In genomic region chr18:23137093-23137640, GRCh38 we compare ENCODE assay signal across 8 cellular contexts. TPM values are rescaled to one million over a fixed set of nuclear protein-coding genes. Genes with fewer than 3 reads are reported as not detected.
DNase-seq lines count a peak whose midpoint lies in the region; ATAC-seq, FAIRE-seq and TF ChIP-seq lines count a peak whose summit lies in the region.

No MANE protein-coding gene starts in this region.

- in situ Hi-C loops in HepG2 (cut with HindIII; ENCODE audit: extremely low pct_ligation_motif_present, low pct_unique_long_range_greater_than_20kb): loop anchor here (10.0 kb wide), 1 partner anchor 238 kb away; no protein-coding TSS in a partner anchor

- H3K4me1 Mint-ChIP-seq in activated naive CD8-positive, alpha-beta T cell treated with anti-CD3 and anti-CD28 coated beads for 36 hours: peaks cover 21% of the 10 kb centered on the region
- H3K4me1 Mint-ChIP-seq in type B pancreatic cell (ENCODE audit: unreplicated experiment): peaks cover 44% of the 10 kb centered on the region

- TF ChIP-seq RAD21 in HepG2 (CRISPR knock-in tag; IDR thresholded peaks at IDR 0.05): no peak

- BruUV-seq in HepG2 (replicated peaks; lab: Mats Ljungman, UMichigan): TSS peak; percentile 46

- H3K4me2 ChIP-seq in HepG2 (ENCODE audit: low read depth, low read length): peak overlapping the region; percentile 100

- FAIRE-seq in HepG2 (lab: Jason Lieb, UNC): peak; percentile 44

- no peaks in the 10 kb centered on the region for H4K20me1 ChIP-seq in HepG2 (ENCODE audit: insufficient read depth, low read length)

- ATAC-seq in left cardiac atrium (no peak), HepG2 (no peak), GM18505 (IDR thresholded peaks at IDR 0.05; ENCODE audit: unreplicated experiment) (no peak)

- DNase-seq in cardiac muscle cell (ENCODE audit: low read depth in 1 of 2, low spot score in 1 of 2): peak in 1 of 2 donors; percentile 55
- DNase-seq in left cardiac atrium: no peak
- DNase-seq in activated naive CD8-positive, alpha-beta T cell treated with anti-CD3 and anti-CD28 coated beads for 36 hours: no peak
- DNase-seq in HepG2 (ENCODE audit: low spot score): no peak
- no peak for DNase-seq in type B pancreatic cell (ENCODE audit: extremely low spot score, unreplicated experiment)
- no peak for DNase-seq in EL
- DNase-seq in activated gamma-delta T cell (lab: John Stamatoyannopoulos, UW): no peak

- H3K27ac ChIP-seq in cardiac muscle cell: no peak overlapping the region
- peak overlapping the region; percentile 63 for H3K27ac ChIP-seq in HepG2 (ENCODE audit: extremely low read length, insufficient read depth, low read length)

- CTCF ChIA-PET in HepG2 (lab: Yijun Ruan, JAX; ENCODE audit: low intra/inter-chr PET ratio, low total read pairs): no interaction called here

- H2AFZ ChIP-seq in HepG2 (ENCODE audit: low read length): no peak overlapping the region

- H3K9me3 Mint-ChIP-seq in activated naive CD8-positive, alpha-beta T cell treated with anti-CD3 and anti-CD28 coated beads for 36 hours: no peaks in the 10 kb centered on the region
- H3K9me3 Mint-ChIP-seq in type B pancreatic cell: no peaks in the 10 kb centered on the region

- peak in 1 of 2 experiments; percentile 17; a peak in 2 of 4 replicates for TF ChIP-seq POLR2A in HepG2 (IDR thresholded peaks at IDR 0.05; ENCODE audit: insufficient read depth in 1 of 2, low read depth in 2 of 2, low read length in 2 of 2)
- no peak for TF ChIP-seq POLR2A in GM18505 (IDR thresholded peaks at IDR 0.05; ENCODE audit: borderline replicate concordance, extremely low read depth, insufficient read depth, insufficient read length)

- intact Hi-C loops in left cardiac atrium (cut with DNase I): loop anchor here in 1 of 2 donors (10.0 kb wide), 1 partner anchor 98 kb away; no protein-coding TSS in a partner anchor
- intact Hi-C loops in HepG2 (cut with micrococcal nuclease; ENCODE audit: unreplicated experiment): no loop called here

- peak overlapping the region; percentile 86 for H3K9ac ChIP-seq in HepG2 (ENCODE audit: insufficient read depth, low read depth, low read length)

- H3K79me2 ChIP-seq in HepG2 (ENCODE audit: insufficient read depth, low read length): peaks cover 59% of the 10 kb centered on the region

- no peak overlapping the region for H3K27ac Mint-ChIP-seq in activated naive CD8-positive, alpha-beta T cell treated with anti-CD3 and anti-CD28 coated beads for 36 hours
- H3K27ac Mint-ChIP-seq in type B pancreatic cell: peak overlapping the region; percentile 45

- peaks cover 6% of the 10 kb centered on the region for H3K36me3 Mint-ChIP-seq in activated naive CD8-positive, alpha-beta T cell treated with anti-CD3 and anti-CD28 coated beads for 36 hours
- no peaks in the 10 kb centered on the region for H3K36me3 Mint-ChIP-seq in type B pancreatic cell

- H3K4me3 ChIP-seq in cardiac muscle cell: peak overlapping the region; percentile 50
- H3K4me3 ChIP-seq in HepG2 (replicated peaks in 1 of 3; ENCODE audit: insufficient read depth in 1 of 3, low read depth in 2 of 3, low read length in 3 of 3): peak overlapping the region; percentile 68 to 91 (median 83)

- TF ChIP-seq CTCF in cardiac muscle cell (IDR thresholded peaks at IDR 0.05; ENCODE audit: low read depth, low read length) (no peak), HepG2 (CRISPR knock-in tag; IDR thresholded peaks at IDR 0.05) (no peak), type B pancreatic cell (conservative IDR thresholded peaks at IDR 0.05) (no peak)

- TF ChIP-seq EP300 in HepG2 (IDR thresholded peaks at IDR 0.05; ENCODE audit: low read depth in 2 of 2, low read length in 2 of 2) (no peak), HepG2 (CRISPR knock-in tag; IDR thresholded peaks at IDR 0.05; ENCODE audit: borderline replicate concordance) (no peak)

- POLR2A ChIA-PET in HepG2 (lab: Yijun Ruan, JAX): interaction anchor here (1.1 to 1.4 kb wide), 2 partner anchors 9 to 41 kb away, joined by 3 to 4 read pairs; no protein-coding TSS in a partner anchor

- WGBS in HepG2 (ENCODE audit: low lambda C conversion rate): under 1% methylated on average over 12 of the region's 12 CpGs

- peak overlapping the region; percentile 70 for H3K4me3 Mint-ChIP-seq in activated naive CD8-positive, alpha-beta T cell treated with anti-CD3 and anti-CD28 coated beads for 36 hours
- H3K4me3 Mint-ChIP-seq in type B pancreatic cell: peak overlapping the region; percentile 87

- H3K27me3 Mint-ChIP-seq in activated naive CD8-positive, alpha-beta T cell treated with anti-CD3 and anti-CD28 coated beads for 36 hours: peaks cover 51% of the 10 kb centered on the region
- H3K27me3 Mint-ChIP-seq in type B pancreatic cell: peaks cover 39% of the 10 kb centered on the region

- no peaks in the 10 kb centered on the region for H3K36me3 ChIP-seq in cardiac muscle cell
- H3K36me3 ChIP-seq in HepG2 (replicated peaks in 1 of 2; ENCODE audit: control insufficient read depth in 1 of 2, insufficient read depth in 2 of 2, low read length in 2 of 2): no peaks in the 10 kb centered on the region

- peaks cover 48% of the 10 kb centered on the region for H3K4me1 ChIP-seq in cardiac muscle cell (ENCODE audit: low read depth)
- peaks cover 66% of the 10 kb centered on the region for H3K4me1 ChIP-seq in HepG2 (ENCODE audit: insufficient read depth, low read length)

- H3K9me3 ChIP-seq in cardiac muscle cell (ENCODE audit: low read depth) (no peaks in the 10 kb centered on the region), HepG2 (ENCODE audit: low read length) (no peaks in the 10 kb centered on the region)

- H3K27me3 ChIP-seq in cardiac muscle cell: peaks cover 6% of the 10 kb centered on the region
- no peaks in the 10 kb centered on the region; a peak in 1 of 5 replicates for H3K27me3 ChIP-seq in HepG2 (ENCODE audit: control insufficient read depth in 1 of 2, insufficient read depth in 2 of 2, low read length in 2 of 2)

TF ChIP-seq in HepG2, 621 proteins besides CTCF, POLR2A, EP300 and RAD21 (continues in another document):
- TF ChIP-seq ARID2 (CRISPR knock-in tag; IDR thresholded peaks at IDR 0.05; ENCODE audit: borderline replicate concordance) (0 out of 2 replicates have a peak, but pooled peaks have one; percentile 11), ZFX (CRISPR knock-in tag; IDR thresholded peaks at IDR 0.05; ENCODE audit: low read depth) (peak; percentile 30; the same call in 1 of the 2 replicates), DRAP1 (CRISPR knock-in tag; IDR thresholded peaks at IDR 0.05) (0 out of 2 replicates have a peak, but pooled peaks have one; percentile 35), ZNF501 (CRISPR knock-in tag; IDR thresholded peaks at IDR 0.05) (peak; percentile 29; the same call in 1 of the 2 replicates), DMAP1 (CRISPR knock-in tag; IDR thresholded peaks at IDR 0.05) (0 out of 2 replicates have a peak, but pooled peaks have one; percentile 15), HNRNPK (IDR thresholded peaks at IDR 0.05; ENCODE audit: low read depth, low read length, poor library complexity, severe bottlenecking) (no peak), ZBTB43 (CRISPR knock-in tag; conservative IDR thresholded peaks at IDR 0.05) (0 out of 2 replicates have a peak, but pooled peaks have one; percentile 6), GZF1 (CRISPR knock-in tag; IDR thresholded peaks at IDR 0.05) (no peak)

RNA-seq across cellular contexts. Expression of gene CABLES1, which starts 1.9 kb away (rescaled TPM):
- 3.8 and 4.9 TPM in 2 replicates for total RNA-seq in cardiac muscle cell
- polyA plus RNA-seq in cardiac muscle cell: 4.1 and 8.3 TPM in 2 replicates
- 10 to 100 TPM in 1 of 2 donors, 1 to 10 TPM in 1; 6.6 to 20.4 TPM for total RNA-seq in left cardiac atrium
- 10 to 100 TPM; 10.0 to 11.8 TPM for total RNA-seq in activated naive CD8-positive, alpha-beta T cell treated with anti-CD3 and anti-CD28 coated beads for 36 hours
- 25.8 and 32.4 TPM in 2 replicates for total RNA-seq in HepG2 (2016; rRNA removed; fragmentation: Illumina TruSeq; extraction: Trizol)
- total RNA-seq in HepG2 (2016; cell fraction: cytosol; rRNA removed; fragmentation: Illumina TruSeq; extraction: Trizol; ENCODE audit: low read depth): 7.2 and 8.8 TPM in 2 replicates
- total RNA-seq in HepG2 (2016; cell fraction: insoluble cytoplasmic fraction; rRNA removed; fragmentation: Illumina TruSeq; extraction: Trizol): 24.2 and 25.8 TPM in 2 replicates
- 31.6 and 31.8 TPM in 2 replicates for total RNA-seq in HepG2 (2016; cell fraction: membrane; rRNA removed; fragmentation: Illumina TruSeq; extraction: Trizol)
- 23.4 and 24.3 TPM in 2 replicates for total RNA-seq in HepG2 (2016; cell fraction: nucleus; rRNA removed; fragmentation: Illumina TruSeq; extraction: Trizol)
- 14.7 and 15.5 TPM in 2 replicates for polyA plus RNA-seq in HepG2 (2011; rRNA removed)
- 11.3 and 13.8 TPM in 2 replicates for polyA plus RNA-seq in HepG2 (2011; cell fraction: cytosol; rRNA removed)
- polyA plus RNA-seq in HepG2 (2011; cell fraction: nucleus; rRNA removed): 13.3 and 13.6 TPM in 2 replicates
- polyA plus RNA-seq in HepG2 (2012): 21.4 and 30.0 TPM in 2 replicates
- 8.1 and 10.3 TPM in 2 replicates for polyA plus RNA-seq in HepG2 (2016; cell fraction: cytosol; fragmentation: Illumina TruSeq; extraction: Trizol; ENCODE audit: low read depth)
- 31.8 and 42.4 TPM in 2 replicates for polyA plus RNA-seq in HepG2 (2016; cell fraction: insoluble cytoplasmic fraction; fragmentation: Illumina TruSeq; extraction: Trizol; ENCODE audit: low read depth)
- polyA plus RNA-seq in HepG2 (2016; cell fraction: membrane; fragmentation: Illumina TruSeq; extraction: Trizol; ENCODE audit: low read depth): 27.2 and 29.8 TPM in 2 replicates
- polyA plus RNA-seq in HepG2 (2016; cell fraction: nucleus; fragmentation: Illumina TruSeq; extraction: Trizol; ENCODE audit: insufficient read depth, low read depth): 28.1 and 31.7 TPM in 2 replicates
- 12.7 and 15.8 TPM in 2 replicates for polyA minus RNA-seq in HepG2 (2011; rRNA and poly(A)+ RNA removed; ENCODE audit: low replicate concordance)
- 12.3 and 13.9 TPM in 2 replicates for polyA minus RNA-seq in HepG2 (2011; cell fraction: cytosol; rRNA and poly(A)+ RNA removed)
- 26.8 and 35.3 TPM in 2 replicates for polyA minus RNA-seq in HepG2 (2011; cell fraction: nucleus; rRNA and poly(A)+ RNA removed)
- total RNA-seq in type B pancreatic cell (ENCODE audit: low replicate concordance): 11.4 and 31.1 TPM in 2 replicates
